In the genomic region with DNA sequence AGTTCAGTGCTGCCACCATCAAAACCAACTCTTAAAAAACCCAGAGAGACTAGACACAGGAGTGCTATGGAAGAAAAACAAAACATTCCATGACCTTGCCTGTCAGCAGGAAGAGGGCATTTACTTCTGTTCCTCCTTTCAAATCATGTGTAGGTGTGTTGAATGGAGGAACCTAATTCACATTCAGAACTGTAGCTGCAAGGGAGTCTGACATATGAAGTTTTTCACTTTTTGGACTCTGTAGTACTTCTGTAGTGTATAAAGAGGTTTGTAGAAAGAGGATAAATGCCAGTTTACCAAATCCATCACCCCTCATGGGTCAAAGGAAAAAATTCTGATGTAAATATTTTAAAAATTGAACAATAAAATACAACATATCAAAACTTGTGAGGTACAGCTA, we compare ENCODE assay signal across 26 cellular contexts.
"Had no signal": no experiment of that assay in that cellular context is flagged by ENCODE, and none has a peak within 500 bp of the region (broad histone marks: within the 10 kb centered on the region; RNA-seq: fewer than 3 reads in every experiment).

No MANE protein-coding gene starts in this region.

- H3K27ac ChIP-seq: coronary artery, dorsolateral prefrontal cortex, epithelial cell of prostate, esophagus squamous epithelium, gastrocnemius medialis, heart right ventricle, left lung, lower lobe of right lung had no signal

- FAIRE-seq: colon, islet of Langerhans, keratinocyte had no signal

- H3K27me3 ChIP-seq: dorsolateral prefrontal cortex, esophagus squamous epithelium, gastrocnemius medialis had no signal

- H3K4me3 ChIP-seq: coronary artery, dorsolateral prefrontal cortex, esophagus squamous epithelium, gastrocnemius medialis, heart right ventricle, left lung, lower lobe of right lung had no signal

- DNase-seq: dermis blood vessel endothelial cell; dorsolateral prefrontal cortex; effector CD4-positive, alpha-beta T cell; effector memory CD4-positive, alpha-beta T cell; erythroblast; esophagus squamous epithelium; foreskin fibroblast; foreskin melanocyte; gastrocnemius medialis; glutamatergic neuron; head of caudate nucleus; heart right ventricle; hippocampal formation; left cardiac atrium; left lung; left ventricle myocardium superior; lower lobe of right lung; mesenchymal stem cell; midbrain; naive thymus-derived CD4-positive, alpha-beta T cell had no signal

- ATAC-seq: esophagus mucosa; gastrocnemius medialis; heart right ventricle; left cardiac atrium; left lung; left ventricle myocardium superior; lower lobe of right lung; naive thymus-derived CD4-positive, alpha-beta T cell had no signal

- H3K36me3 ChIP-seq: esophagus squamous epithelium, gastrocnemius medialis, heart right ventricle, left lung, lower lobe of right lung had no signal
